1 cellular context compared by ENCODE assay signal in the genomic region with DNA sequence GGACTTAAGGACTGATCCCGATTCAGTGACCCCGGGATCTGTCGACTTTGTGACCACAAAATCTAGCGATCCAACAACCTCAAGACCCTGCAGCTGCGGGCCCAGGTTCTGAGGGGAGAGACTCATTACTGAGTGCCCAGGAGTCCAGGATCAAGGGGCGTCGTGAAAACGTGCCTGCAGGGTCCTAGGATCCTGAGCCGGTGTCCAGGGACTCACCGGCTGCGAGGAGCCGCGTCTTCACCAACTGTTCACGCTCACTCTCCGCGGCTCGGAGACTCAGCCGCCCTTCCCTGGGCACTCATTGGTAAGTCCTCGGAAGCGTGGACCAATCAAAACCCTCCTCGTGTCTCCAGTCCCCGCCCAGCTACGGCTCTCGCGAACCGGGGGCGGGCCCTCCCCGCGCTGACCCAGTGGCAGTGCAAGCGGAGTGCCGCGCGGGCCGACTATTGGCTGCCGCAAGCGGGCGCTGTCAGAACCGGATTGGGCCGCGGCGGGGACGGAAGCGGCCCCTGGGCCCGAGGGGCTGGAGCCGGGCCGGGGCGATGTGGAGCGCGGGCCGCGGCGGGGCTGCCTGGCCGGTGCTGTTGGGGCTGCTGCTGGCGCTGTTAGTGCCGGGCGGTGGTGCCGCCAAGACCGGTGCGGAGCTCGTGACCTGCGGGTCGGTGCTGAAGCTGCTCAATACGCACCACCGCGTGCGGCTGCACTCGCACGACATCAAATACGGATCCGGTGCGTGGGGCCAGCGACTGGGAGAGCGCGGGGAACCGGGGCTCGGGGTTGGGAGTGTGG.
TF ChIP-seq lines count a peak whose summit lies in the region.

A gene with protein sequence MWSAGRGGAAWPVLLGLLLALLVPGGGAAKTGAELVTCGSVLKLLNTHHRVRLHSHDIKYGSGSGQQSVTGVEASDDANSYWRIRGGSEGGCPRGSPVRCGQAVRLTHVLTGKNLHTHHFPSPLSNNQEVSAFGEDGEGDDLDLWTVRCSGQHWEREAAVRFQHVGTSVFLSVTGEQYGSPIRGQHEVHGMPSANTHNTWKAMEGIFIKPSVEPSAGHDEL (plus strand): TSS at position 508 of the 789 bp plus-strand sequence. CDS start 35 bp downstream, at position 543.

TF ChIP-seq in GM12878, 131 proteins besides CTCF, POLR2A, EP300 and RAD21 (continued from another document and continues in another):
- TF ChIP-seq, protein P1, sequence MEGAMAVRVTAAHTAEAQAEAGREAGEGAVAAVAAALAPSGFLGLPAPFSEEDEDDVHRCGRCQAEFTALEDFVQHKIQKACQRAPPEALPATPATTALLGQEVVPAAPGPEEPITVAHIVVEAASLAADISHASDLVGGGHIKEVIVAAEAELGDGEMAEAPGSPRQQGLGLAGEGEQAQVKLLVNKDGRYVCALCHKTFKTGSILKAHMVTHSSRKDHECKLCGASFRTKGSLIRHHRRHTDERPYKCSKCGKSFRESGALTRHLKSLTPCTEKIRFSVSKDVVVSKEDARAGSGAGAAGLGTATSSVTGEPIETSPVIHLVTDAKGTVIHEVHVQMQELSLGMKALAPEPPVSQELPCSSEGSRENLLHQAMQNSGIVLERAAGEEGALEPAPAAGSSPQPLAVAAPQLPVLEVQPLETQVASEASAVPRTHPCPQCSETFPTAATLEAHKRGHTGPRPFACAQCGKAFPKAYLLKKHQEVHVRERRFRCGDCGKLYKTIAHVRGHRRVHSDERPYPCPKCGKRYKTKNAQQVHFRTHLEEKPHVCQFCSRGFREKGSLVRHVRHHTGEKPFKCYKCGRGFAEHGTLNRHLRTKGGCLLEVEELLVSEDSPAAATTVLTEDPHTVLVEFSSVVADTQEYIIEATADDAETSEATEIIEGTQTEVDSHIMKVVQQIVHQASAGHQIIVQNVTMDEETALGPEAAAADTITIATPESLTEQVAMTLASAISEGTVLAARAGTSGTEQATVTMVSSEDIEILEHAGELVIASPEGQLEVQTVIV (IDR thresholded peaks at IDR 0.05; ENCODE audit: borderline replicate concordance, partially characterized antibody) = peak; percentile 41
- TF ChIP-seq BACH1 (IDR thresholded peaks at IDR 0.05; ENCODE audit: borderline replicate concordance) (peak; percentile 73; the same call in 1 of the 2 replicates), ZNF24 (IDR thresholded peaks at IDR 0.05) (no peak), NR2F1 (conservative IDR thresholded peaks at IDR 0.05) (peak; percentile 70), EGR1 (IDR thresholded peaks at IDR 0.05; ENCODE audit: borderline replicate concordance in 1 of 2, low read depth in 2 of 2, low read length in 2 of 2) (0 out of 3 replicates have a peak, but pooled peaks of 1 of the 2 experiments have one; percentile 20), IKZF1 (conservative IDR thresholded peaks at IDR 0.05) (peak; percentile 37), NBN (IDR thresholded peaks at IDR 0.05) (no peak), CHD2 (IDR thresholded peaks at IDR 0.05; ENCODE audit: borderline replicate concordance, low read depth, low read length) (peak; percentile 95), CHD1 (IDR thresholded peaks at IDR 0.05; ENCODE audit: low read depth, low read length) (no peak), POLR2AphosphoS5 (IDR thresholded peaks at IDR 0.05; ENCODE audit: low read length) (peak; percentile 85), LARP7 (IDR thresholded peaks at IDR 0.05) (peak; percentile 78), GATAD2B (conservative IDR thresholded peaks at IDR 0.05; ENCODE audit: low read depth) (peak; percentile 62), SMC3 (IDR thresholded peaks at IDR 0.05; ENCODE audit: borderline replicate concordance, low read length) (0 out of 2 replicates have a peak, but pooled peaks have one; percentile 2), NR2C2 (IDR thresholded peaks at IDR 0.05; ENCODE audit: borderline replicate concordance, control insufficient read depth, insufficient read length, low read depth) (no peak), ZSCAN29 (IDR thresholded peaks at IDR 0.05) (peak; percentile 92), RBBP5 (conservative IDR thresholded peaks at IDR 0.05) (no peak), SMARCA5 (IDR thresholded peaks at IDR 0.05) (0 out of 2 replicates have a peak, but pooled peaks have one; percentile 55), NRF1 (conservative IDR thresholded peaks at IDR 0.05; ENCODE audit: low read depth, low read length) (0 out of 2 replicates have a peak, but pooled peaks have one; percentile 4), SP1 (IDR thresholded peaks at IDR 0.05; ENCODE audit: low read depth, low read length) (peak; percentile 97)
- TF ChIP-seq, protein P2, sequence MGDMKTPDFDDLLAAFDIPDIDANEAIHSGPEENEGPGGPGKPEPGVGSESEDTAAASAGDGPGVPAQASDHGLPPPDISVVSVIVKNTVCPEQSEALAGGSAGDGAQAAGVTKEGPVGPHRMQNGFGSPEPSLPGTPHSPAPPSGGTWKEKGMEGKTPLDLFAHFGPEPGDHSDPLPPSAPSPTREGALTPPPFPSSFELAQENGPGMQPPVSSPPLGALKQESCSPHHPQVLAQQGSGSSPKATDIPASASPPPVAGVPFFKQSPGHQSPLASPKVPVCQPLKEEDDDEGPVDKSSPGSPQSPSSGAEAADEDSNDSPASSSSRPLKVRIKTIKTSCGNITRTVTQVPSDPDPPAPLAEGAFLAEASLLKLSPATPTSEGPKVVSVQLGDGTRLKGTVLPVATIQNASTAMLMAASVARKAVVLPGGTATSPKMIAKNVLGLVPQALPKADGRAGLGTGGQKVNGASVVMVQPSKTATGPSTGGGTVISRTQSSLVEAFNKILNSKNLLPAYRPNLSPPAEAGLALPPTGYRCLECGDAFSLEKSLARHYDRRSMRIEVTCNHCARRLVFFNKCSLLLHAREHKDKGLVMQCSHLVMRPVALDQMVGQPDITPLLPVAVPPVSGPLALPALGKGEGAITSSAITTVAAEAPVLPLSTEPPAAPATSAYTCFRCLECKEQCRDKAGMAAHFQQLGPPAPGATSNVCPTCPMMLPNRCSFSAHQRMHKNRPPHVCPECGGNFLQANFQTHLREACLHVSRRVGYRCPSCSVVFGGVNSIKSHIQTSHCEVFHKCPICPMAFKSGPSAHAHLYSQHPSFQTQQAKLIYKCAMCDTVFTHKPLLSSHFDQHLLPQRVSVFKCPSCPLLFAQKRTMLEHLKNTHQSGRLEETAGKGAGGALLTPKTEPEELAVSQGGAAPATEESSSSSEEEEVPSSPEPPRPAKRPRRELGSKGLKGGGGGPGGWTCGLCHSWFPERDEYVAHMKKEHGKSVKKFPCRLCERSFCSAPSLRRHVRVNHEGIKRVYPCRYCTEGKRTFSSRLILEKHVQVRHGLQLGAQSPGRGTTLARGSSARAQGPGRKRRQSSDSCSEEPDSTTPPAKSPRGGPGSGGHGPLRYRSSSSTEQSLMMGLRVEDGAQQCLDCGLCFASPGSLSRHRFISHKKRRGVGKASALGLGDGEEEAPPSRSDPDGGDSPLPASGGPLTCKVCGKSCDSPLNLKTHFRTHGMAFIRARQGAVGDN (IDR thresholded peaks at IDR 0.05) = peak; percentile 53; the same call in 1 of the 2 replicates
- TF ChIP-seq, protein P3, sequence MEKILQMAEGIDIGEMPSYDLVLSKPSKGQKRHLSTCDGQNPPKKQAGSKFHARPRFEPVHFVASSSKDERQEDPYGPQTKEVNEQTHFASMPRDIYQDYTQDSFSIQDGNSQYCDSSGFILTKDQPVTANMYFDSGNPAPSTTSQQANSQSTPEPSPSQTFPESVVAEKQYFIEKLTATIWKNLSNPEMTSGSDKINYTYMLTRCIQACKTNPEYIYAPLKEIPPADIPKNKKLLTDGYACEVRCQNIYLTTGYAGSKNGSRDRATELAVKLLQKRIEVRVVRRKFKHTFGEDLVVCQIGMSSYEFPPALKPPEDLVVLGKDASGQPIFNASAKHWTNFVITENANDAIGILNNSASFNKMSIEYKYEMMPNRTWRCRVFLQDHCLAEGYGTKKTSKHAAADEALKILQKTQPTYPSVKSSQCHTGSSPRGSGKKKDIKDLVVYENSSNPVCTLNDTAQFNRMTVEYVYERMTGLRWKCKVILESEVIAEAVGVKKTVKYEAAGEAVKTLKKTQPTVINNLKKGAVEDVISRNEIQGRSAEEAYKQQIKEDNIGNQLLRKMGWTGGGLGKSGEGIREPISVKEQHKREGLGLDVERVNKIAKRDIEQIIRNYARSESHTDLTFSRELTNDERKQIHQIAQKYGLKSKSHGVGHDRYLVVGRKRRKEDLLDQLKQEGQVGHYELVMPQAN (conservative IDR thresholded peaks at IDR 0.05) = peak; percentile 70
- TF ChIP-seq, protein P4, sequence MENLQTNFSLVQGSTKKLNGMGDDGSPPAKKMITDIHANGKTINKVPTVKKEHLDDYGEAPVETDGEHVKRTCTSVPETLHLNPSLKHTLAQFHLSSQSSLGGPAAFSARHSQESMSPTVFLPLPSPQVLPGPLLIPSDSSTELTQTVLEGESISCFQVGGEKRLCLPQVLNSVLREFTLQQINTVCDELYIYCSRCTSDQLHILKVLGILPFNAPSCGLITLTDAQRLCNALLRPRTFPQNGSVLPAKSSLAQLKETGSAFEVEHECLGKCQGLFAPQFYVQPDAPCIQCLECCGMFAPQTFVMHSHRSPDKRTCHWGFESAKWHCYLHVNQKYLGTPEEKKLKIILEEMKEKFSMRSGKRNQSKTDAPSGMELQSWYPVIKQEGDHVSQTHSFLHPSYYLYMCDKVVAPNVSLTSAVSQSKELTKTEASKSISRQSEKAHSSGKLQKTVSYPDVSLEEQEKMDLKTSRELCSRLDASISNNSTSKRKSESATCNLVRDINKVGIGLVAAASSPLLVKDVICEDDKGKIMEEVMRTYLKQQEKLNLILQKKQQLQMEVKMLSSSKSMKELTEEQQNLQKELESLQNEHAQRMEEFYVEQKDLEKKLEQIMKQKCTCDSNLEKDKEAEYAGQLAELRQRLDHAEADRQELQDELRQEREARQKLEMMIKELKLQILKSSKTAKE (IDR thresholded peaks at IDR 0.05; ENCODE audit: low read depth, poor library complexity, severe bottlenecking) = no peak
- TF ChIP-seq, protein P5, sequence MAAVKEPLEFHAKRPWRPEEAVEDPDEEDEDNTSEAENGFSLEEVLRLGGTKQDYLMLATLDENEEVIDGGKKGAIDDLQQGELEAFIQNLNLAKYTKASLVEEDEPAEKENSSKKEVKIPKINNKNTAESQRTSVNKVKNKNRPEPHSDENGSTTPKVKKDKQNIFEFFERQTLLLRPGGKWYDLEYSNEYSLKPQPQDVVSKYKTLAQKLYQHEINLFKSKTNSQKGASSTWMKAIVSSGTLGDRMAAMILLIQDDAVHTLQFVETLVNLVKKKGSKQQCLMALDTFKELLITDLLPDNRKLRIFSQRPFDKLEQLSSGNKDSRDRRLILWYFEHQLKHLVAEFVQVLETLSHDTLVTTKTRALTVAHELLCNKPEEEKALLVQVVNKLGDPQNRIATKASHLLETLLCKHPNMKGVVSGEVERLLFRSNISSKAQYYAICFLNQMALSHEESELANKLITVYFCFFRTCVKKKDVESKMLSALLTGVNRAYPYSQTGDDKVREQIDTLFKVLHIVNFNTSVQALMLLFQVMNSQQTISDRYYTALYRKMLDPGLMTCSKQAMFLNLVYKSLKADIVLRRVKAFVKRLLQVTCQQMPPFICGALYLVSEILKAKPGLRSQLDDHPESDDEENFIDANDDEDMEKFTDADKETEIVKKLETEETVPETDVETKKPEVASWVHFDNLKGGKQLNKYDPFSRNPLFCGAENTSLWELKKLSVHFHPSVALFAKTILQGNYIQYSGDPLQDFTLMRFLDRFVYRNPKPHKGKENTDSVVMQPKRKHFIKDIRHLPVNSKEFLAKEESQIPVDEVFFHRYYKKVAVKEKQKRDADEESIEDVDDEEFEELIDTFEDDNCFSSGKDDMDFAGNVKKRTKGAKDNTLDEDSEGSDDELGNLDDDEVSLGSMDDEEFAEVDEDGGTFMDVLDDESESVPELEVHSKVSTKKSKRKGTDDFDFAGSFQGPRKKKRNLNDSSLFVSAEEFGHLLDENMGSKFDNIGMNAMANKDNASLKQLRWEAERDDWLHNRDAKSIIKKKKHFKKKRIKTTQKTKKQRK (IDR thresholded peaks at IDR 0.05; ENCODE audit: low read depth, low read length) = peak; percentile 76
- TF ChIP-seq, protein P6, sequence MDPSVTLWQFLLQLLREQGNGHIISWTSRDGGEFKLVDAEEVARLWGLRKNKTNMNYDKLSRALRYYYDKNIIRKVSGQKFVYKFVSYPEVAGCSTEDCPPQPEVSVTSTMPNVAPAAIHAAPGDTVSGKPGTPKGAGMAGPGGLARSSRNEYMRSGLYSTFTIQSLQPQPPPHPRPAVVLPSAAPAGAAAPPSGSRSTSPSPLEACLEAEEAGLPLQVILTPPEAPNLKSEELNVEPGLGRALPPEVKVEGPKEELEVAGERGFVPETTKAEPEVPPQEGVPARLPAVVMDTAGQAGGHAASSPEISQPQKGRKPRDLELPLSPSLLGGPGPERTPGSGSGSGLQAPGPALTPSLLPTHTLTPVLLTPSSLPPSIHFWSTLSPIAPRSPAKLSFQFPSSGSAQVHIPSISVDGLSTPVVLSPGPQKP (IDR thresholded peaks at IDR 0.05; ENCODE audit: low read depth, low read length) = peak; percentile 39; the same call in 1 of the 2 replicates
- TF ChIP-seq, protein P7, sequence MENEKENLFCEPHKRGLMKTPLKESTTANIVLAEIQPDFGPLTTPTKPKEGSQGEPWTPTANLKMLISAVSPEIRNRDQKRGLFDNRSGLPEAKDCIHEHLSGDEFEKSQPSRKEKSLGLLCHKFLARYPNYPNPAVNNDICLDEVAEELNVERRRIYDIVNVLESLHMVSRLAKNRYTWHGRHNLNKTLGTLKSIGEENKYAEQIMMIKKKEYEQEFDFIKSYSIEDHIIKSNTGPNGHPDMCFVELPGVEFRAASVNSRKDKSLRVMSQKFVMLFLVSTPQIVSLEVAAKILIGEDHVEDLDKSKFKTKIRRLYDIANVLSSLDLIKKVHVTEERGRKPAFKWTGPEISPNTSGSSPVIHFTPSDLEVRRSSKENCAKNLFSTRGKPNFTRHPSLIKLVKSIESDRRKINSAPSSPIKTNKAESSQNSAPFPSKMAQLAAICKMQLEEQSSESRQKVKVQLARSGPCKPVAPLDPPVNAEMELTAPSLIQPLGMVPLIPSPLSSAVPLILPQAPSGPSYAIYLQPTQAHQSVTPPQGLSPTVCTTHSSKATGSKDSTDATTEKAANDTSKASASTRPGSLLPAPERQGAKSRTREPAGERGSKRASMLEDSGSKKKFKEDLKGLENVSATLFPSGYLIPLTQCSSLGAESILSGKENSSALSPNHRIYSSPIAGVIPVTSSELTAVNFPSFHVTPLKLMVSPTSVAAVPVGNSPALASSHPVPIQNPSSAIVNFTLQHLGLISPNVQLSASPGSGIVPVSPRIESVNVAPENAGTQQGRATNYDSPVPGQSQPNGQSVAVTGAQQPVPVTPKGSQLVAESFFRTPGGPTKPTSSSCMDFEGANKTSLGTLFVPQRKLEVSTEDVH (IDR thresholded peaks at IDR 0.05; ENCODE audit: low read depth, partially characterized antibody) = no peak
